ENCODE assay signal across 31 cellular contexts in genomic region chr19:30237146-30237545, GRCh38.
"Had no signal": no experiment of that assay in that cellular context is flagged by ENCODE, and none has a peak within 500 bp of the region (broad histone marks: within the 10 kb centered on the region; RNA-seq: fewer than 3 reads in every experiment).

No MANE protein-coding gene starts in this region.

- H3K36me3 ChIP-seq: esophagus muscularis mucosa, gastrocnemius medialis, heart left ventricle had no signal

- H3K27me3 ChIP-seq: foreskin keratinocyte had no signal

- H3K4me1 ChIP-seq: body of pancreas, esophagus muscularis mucosa, foreskin keratinocyte, gastrocnemius medialis, heart left ventricle had no signal

- H3K36me3 Mint-ChIP-seq: activated naive CD8-positive, alpha-beta T cell had no signal

- ATAC-seq: activated CD4-positive, CD25-positive, alpha-beta regulatory T cell treated with anti-CD3 and anti-CD28 coated beads, Interleukin-2, amount 50 U/mL, for 24 hours; activated CD8-positive, alpha-beta T cell treated with anti-CD3 and anti-CD28 coated beads for 36 hours; activated T-cell treated with anti-CD3 and anti-CD28 coated beads, Interleukin-2, amount 50 U/mL, for 4 hours; activated T-helper 17 cell treated with anti-CD3 and anti-CD28 coated beads, Interleukin-2, amount 50 U/mL, for 72 hours; body of pancreas; effector memory CD8-positive, alpha-beta T cell; foreskin keratinocyte; gastrocnemius medialis had no signal

- H3K9me3 ChIP-seq: body of pancreas, esophagus muscularis mucosa, gastrocnemius medialis, heart left ventricle had no signal

- H3K4me3 ChIP-seq: body of pancreas, coronary artery, esophagus muscularis mucosa, gastrocnemius medialis, heart left ventricle had no signal

- FAIRE-seq: TTC549 had no signal

- H3K27ac ChIP-seq: body of pancreas, coronary artery, esophagus muscularis mucosa, foreskin keratinocyte, gastrocnemius medialis, VCaP had no signal

- H3K9me3 Mint-ChIP-seq: activated CD8-positive, alpha-beta T cell treated with anti-CD3 and anti-CD28 coated beads for 36 hours; activated T-cell treated with anti-CD3 and anti-CD28 coated beads, Interleukin-2, amount 50 U/mL, for 4 hours; activated T-helper 17 cell treated with anti-CD3 and anti-CD28 coated beads, Interleukin-2, amount 50 U/mL, for 72 hours; dendritic cell treated with granulocyte-macrophage colony-stimulating factor and Interleukin-4, amounts not matched to agents 40 ng/mL and 50 ng/mL, for 4 days; effector memory CD8-positive, alpha-beta T cell had no signal

- H3K4me3 Mint-ChIP-seq: activated B cell treated with CpG ODN at 0.5 μM for 24 hours; activated CD8-positive, alpha-beta T cell treated with anti-CD3 and anti-CD28 coated beads for 36 hours; activated naive CD8-positive, alpha-beta T cell; activated T-cell treated with anti-CD3 and anti-CD28 coated beads, Interleukin-2, amount 50 U/mL, for 4 hours; activated T-helper 17 cell treated with anti-CD3 and anti-CD28 coated beads, Interleukin-2, amount 50 U/mL, for 72 hours; dendritic cell treated with granulocyte-macrophage colony-stimulating factor and Interleukin-4, amounts not matched to agents 40 ng/mL and 50 ng/mL, for 4 days; effector memory CD8-positive, alpha-beta T cell had no signal

- DNase-seq: activated B cell treated with CpG ODN at 0.5 μM for 24 hours; activated CD4-positive, alpha-beta T cell treated with anti-CD3 and anti-CD28 coated beads for 48 hours; activated CD4-positive, alpha-beta T cell treated with anti-CD3 and anti-CD28 coated beads, Interleukin-2, amount 50 U/mL, for 1 hour; activated CD4-positive, alpha-beta T cell treated with anti-CD3 and anti-CD28 coated beads, Interleukin-2, amount 50 U/mL, for 48 hours; activated CD8-positive, alpha-beta memory T cell treated with anti-CD3 and anti-CD28 coated beads for 24 hours; activated CD8-positive, alpha-beta T cell treated with anti-CD3 and anti-CD28 coated beads for 36 hours; activated effector memory CD4-positive, alpha-beta T cell treated with Interleukin-2 at 50 U/mL for 16 hours; activated gamma-delta T cell treated with Interleukin-2 at 50 U/mL for 16 hours; activated naive CD4-positive, alpha-beta T cell treated with anti-CD3 and anti-CD28 coated beads, Interleukin-2, amount 50 U/mL, for 16 hours; activated naive CD4-positive, alpha-beta T cell treated with Interleukin-2 at 50 U/mL for 16 hours; activated T-cell treated with anti-CD3 and anti-CD28 coated beads, Interleukin-2, amount 50 U/mL, for 4 hours; amniotic stem cell; anterior cingulate cortex; body of pancreas; caudate nucleus; effector CD4-positive, alpha-beta T cell; effector memory CD8-positive, alpha-beta T cell; erythroblast; foreskin keratinocyte; gastrocnemius medialis; glutamatergic neuron; heart left ventricle; T-helper 2 cell had no signal

- H3K27ac Mint-ChIP-seq: activated B cell treated with CpG ODN at 0.5 μM for 24 hours; activated CD8-positive, alpha-beta T cell treated with anti-CD3 and anti-CD28 coated beads for 36 hours; activated naive CD8-positive, alpha-beta T cell; activated T-helper 17 cell treated with anti-CD3 and anti-CD28 coated beads, Interleukin-2, amount 50 U/mL, for 72 hours; dendritic cell treated with granulocyte-macrophage colony-stimulating factor and Interleukin-4, amounts not matched to agents 40 ng/mL and 50 ng/mL, for 4 days; effector memory CD8-positive, alpha-beta T cell had no signal

- H3K4me1 Mint-ChIP-seq: activated B cell treated with CpG ODN at 0.5 μM for 24 hours; activated T-helper 17 cell treated with anti-CD3 and anti-CD28 coated beads, Interleukin-2, amount 50 U/mL, for 72 hours had no signal
